ENCODE assay signal across 1 cellular context in genomic region chr15:82132742-82133141, GRCh38.
TF ChIP-seq lines count a peak whose summit lies in the region.

No MANE protein-coding gene starts in this region.

TF ChIP-seq in SK-N-SH, 30 proteins besides CTCF, POLR2A, EP300 and RAD21 (continued from another document):
- peak; percentile 90 for TF ChIP-seq PBX3 (IDR thresholded peaks at IDR 0.05)
- TF ChIP-seq ZBTB33 (IDR thresholded peaks at IDR 0.05; ENCODE audit: borderline replicate concordance, low read depth), result no peak
- no peak for TF ChIP-seq NRF1 (IDR thresholded peaks at IDR 0.05; ENCODE audit: low read depth, low read length)
- no peak for TF ChIP-seq RFX5 (IDR thresholded peaks at IDR 0.05; ENCODE audit: low read length)
- peak; percentile 75 for TF ChIP-seq TEAD4 (IDR thresholded peaks at IDR 0.05; ENCODE audit: borderline replicate concordance, insufficient read depth)
- no peak for TF ChIP-seq FOXJ3 (CRISPR knock-in tag; IDR thresholded peaks at IDR 0.05)
- no peak for TF ChIP-seq ELF1 (IDR thresholded peaks at IDR 0.05)
- TF ChIP-seq MAX (IDR thresholded peaks at IDR 0.05; ENCODE audit: low read depth), result peak; percentile 64
- peak; percentile 71; the same call in 1 of the 2 replicates for TF ChIP-seq POLR2AphosphoS5 (IDR thresholded peaks at IDR 0.05; ENCODE audit: low read depth, low read length)
- no peak for TF ChIP-seq SMC3 (IDR thresholded peaks at IDR 0.05; ENCODE audit: low read depth, low read length)
